Comparison of ENCODE assay signal across 8 cellular contexts in genomic region chr6:106223300-106223930, GRCh38.
DNase-seq lines count a peak whose midpoint lies in the region; TF ChIP-seq lines count a peak whose summit lies in the region.

No MANE protein-coding gene starts in this region.

- H3K27ac ChIP-seq in brain microvascular endothelial cell, result no peak overlapping the region

- no peak overlapping the region for H3K4me3 Mint-ChIP-seq in Calu3 (ENCODE audit: low read depth, unreplicated experiment)

- H3K9me3 Mint-ChIP-seq in Calu3 (ENCODE audit: low read depth, unreplicated experiment), result no peaks in the 10 kb centered on the region

- H3K27me3 Mint-ChIP-seq in Calu3 (ENCODE audit: unreplicated experiment), result no peaks in the 10 kb centered on the region

- in situ Hi-C loops in brain microvascular endothelial cell (cut with HindIII; ENCODE audit: low pct_ligation_motif_present, low sequenced_read_pairs), result no loop called here

- CTCF ChIA-PET in Calu3 (lab: Charles Lee), result interaction anchor here (0.6 to 2.8 kb wide), 8 partner anchors 29 to 792 kb away, joined by 3 to 12 read pairs (median 4); no protein-coding TSS in a partner anchor

- DNase-seq in Calu3 (peak; percentile 70), H4 (ENCODE audit: low spot score) (peak; percentile 38), NCI-H1930 (lab: John Stamatoyannopoulos, UW) (peak; percentile 26 to 28), UCSD-AML1 (lab: John Stamatoyannopoulos, UW; ENCODE audit: unreplicated experiment) (peak; percentile 35), brain microvascular endothelial cell (peak; percentile 75), kidney glomerular epithelial cell (lab: John Stamatoyannopoulos, UW) (peak; percentile 32), GOT3 (lab: John Stamatoyannopoulos, UW) (no peak)
- peak; percentile 62 for DNase-seq in stimulated activated CD4-positive, alpha-beta T cell treated with anti-CD3 and anti-CD28 coated beads, Interleukin-4, amount 100 ng/mL, for 1 hour

- H3K4me1 Mint-ChIP-seq in Calu3 (ENCODE audit: low read depth, unreplicated experiment), result peaks cover 13% of the 10 kb centered on the region

- no peaks in the 10 kb centered on the region for H3K27me3 ChIP-seq in brain microvascular endothelial cell (replicated peaks)

- intact Hi-C loops in Calu3 (cut with micrococcal nuclease; ENCODE audit: unreplicated experiment), result loop anchor here (1.0 to 10.0 kb wide), 4 partner anchors 126 to 789 kb away; no protein-coding TSS in a partner anchor

- TF ChIP-seq CTCF in Calu3 (IDR thresholded peaks at IDR 0.05; ENCODE audit: unreplicated experiment) (peak; percentile 61), brain microvascular endothelial cell (IDR thresholded peaks at IDR 0.05; ENCODE audit: low read depth, low read length, missing control alignments) (peak; percentile 69)

- H3K36me3 ChIP-seq in brain microvascular endothelial cell (replicated peaks), result no peaks in the 10 kb centered on the region

- H3K36me3 Mint-ChIP-seq in Calu3 (ENCODE audit: insufficient read depth, unreplicated experiment), result no peaks in the 10 kb centered on the region

- H3K4me3 ChIP-seq in brain microvascular endothelial cell (ENCODE audit: low read depth, low read length), result no peak overlapping the region

- no peak overlapping the region for H3K27ac Mint-ChIP-seq in Calu3 (ENCODE audit: unreplicated experiment)

- BruUV-seq in Calu3 (replicated peaks; lab: Mats Ljungman, UMichigan), result no TSS peak
